Comparison of ENCODE assay signal across 8 cellular contexts in the genomic region with DNA sequence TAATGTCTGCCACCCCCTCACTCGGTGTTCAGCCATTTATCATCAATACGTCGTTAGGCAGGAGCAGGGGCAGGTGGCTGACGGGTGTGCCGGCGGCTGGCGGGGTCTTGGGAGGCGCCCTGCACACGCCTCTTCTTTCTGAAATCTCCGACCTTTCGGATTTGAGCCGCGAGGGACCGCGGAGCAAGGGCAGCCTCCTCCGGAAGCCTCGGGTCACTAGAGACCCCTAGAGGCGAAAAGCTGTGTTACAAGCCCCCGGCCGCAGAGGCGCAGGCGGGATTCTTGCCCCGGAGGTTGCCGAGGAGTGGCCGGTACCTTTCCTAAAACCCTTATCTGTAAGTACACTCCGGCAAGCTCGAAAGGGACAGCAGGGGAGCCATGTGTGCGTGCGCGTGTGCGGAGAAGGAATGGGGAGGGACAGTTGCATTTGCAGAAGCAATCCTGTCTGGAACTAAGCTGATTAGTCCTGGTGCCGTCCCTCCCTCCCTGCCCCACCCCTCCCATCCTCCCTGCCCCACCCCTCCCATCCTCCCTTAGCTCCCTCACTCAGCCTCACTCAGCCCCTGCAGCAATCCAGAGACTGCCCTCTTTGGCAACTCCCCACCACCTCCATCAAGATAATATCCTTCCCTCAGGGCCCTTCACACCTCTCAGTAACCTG. TPM values are rescaled to one million over a fixed set of nuclear protein-coding genes. Genes with fewer than 3 reads are reported as not detected.
DNase-seq lines count a peak whose midpoint lies in the region; ATAC-seq and TF ChIP-seq lines count a peak whose summit lies in the region.

No MANE protein-coding gene starts in this region.

- TF ChIP-seq CTCF in astrocyte of the cerebellum (IDR thresholded peaks at IDR 0.05; ENCODE audit: low read depth, low read length, missing control alignments) = peak; percentile 90
- TF ChIP-seq CTCF in smooth muscle cell (IDR thresholded peaks at IDR 0.05; ENCODE audit: borderline replicate concordance, insufficient read depth, poor library complexity, severe bottlenecking) = peak; percentile 79

- no peak overlapping the region for H3K9ac ChIP-seq in HUES64 (ENCODE audit: low read depth, low read length)
- H3K9ac ChIP-seq in iPS-18a (ENCODE audit: low read length) = no peak overlapping the region
- H3K9ac ChIP-seq in smooth muscle cell (ENCODE audit: low read depth) = no peak overlapping the region

- peak; percentile 88 for ATAC-seq in GM21717 (IDR thresholded peaks at IDR 0.05; ENCODE audit: unreplicated experiment)

- H3K27me3 ChIP-seq in HUES64 (ENCODE audit: insufficient read depth, low read length) (peaks cover 47% of the 10 kb centered on the region), iPS-18a (ENCODE audit: control insufficient read depth, insufficient read depth, low read length) (peaks cover 34% of the 10 kb centered on the region), smooth muscle cell (ENCODE audit: low read depth) (peaks cover 74% of the 10 kb centered on the region)

- DNase-seq in DMS 273 (lab: John Stamatoyannopoulos, UW; ENCODE audit: unreplicated experiment) (peak; percentile 87), DMS 273 treated with DMSO at 0.1 percent for 48 hours (lab: John Stamatoyannopoulos, UW) (no peak), OCI-M1 (lab: John Stamatoyannopoulos, UW) (peak; percentile 77), astrocyte of the cerebellum (ENCODE audit: low read depth) (peak; percentile 24), smooth muscle cell (lab: John Stamatoyannopoulos, UW; ENCODE audit: unreplicated experiment) (peak; percentile 18)

- H3K27ac ChIP-seq in HUES64 (ENCODE audit: low read depth, low read length) = no peak overlapping the region
- no peak overlapping the region for H3K27ac ChIP-seq in iPS-18a (ENCODE audit: low read length)
- H3K27ac ChIP-seq in smooth muscle cell (ENCODE audit: low read depth) = no peak overlapping the region

- no peaks in the 10 kb centered on the region for H3K79me2 ChIP-seq in smooth muscle cell (ENCODE audit: low read depth)

- no peaks in the 10 kb centered on the region for H3K36me3 ChIP-seq in HUES64 (ENCODE audit: insufficient read depth, low read length)
- H3K36me3 ChIP-seq in iPS-18a (ENCODE audit: control insufficient read depth, low read depth, low read length) = no peaks in the 10 kb centered on the region
- H3K36me3 ChIP-seq in smooth muscle cell (ENCODE audit: low read depth) = no peaks in the 10 kb centered on the region

- H3F3A ChIP-seq in smooth muscle cell (ENCODE audit: low read depth) = no peaks in the 10 kb centered on the region

- no peaks in the 10 kb centered on the region for H4K20me1 ChIP-seq in smooth muscle cell (ENCODE audit: low read depth)

- peak overlapping the region; percentile 86 for H3K4me2 ChIP-seq in smooth muscle cell

- H3K9me3 ChIP-seq in HUES64 (ENCODE audit: insufficient read depth, low read depth, low read length) (no peaks in the 10 kb centered on the region), iPS-18a (ENCODE audit: control insufficient read depth, low read depth, low read length) (no peaks in the 10 kb centered on the region), smooth muscle cell (replicated peaks; ENCODE audit: low read depth) (no peaks in the 10 kb centered on the region)

- WGBS in HUES64 = 1% methylated on average over 32 of the region's 32 CpGs
- WGBS in smooth muscle cell (ENCODE audit: low lambda C conversion rate) = under 1% methylated on average over 30 of the region's 32 CpGs

- H3K4me1 ChIP-seq in HUES64 (ENCODE audit: insufficient read depth, low read length) = peaks cover 9% of the 10 kb centered on the region
- H3K4me1 ChIP-seq in iPS-18a (ENCODE audit: control insufficient read depth, low read depth, low read length) = peaks cover 5% of the 10 kb centered on the region
- H3K4me1 ChIP-seq in smooth muscle cell (ENCODE audit: low read depth) = peaks cover 5% of the 10 kb centered on the region

- in situ Hi-C loops in astrocyte of the cerebellum (cut with HindIII; ENCODE audit: low sequenced_read_pairs) = no loop called here

- H2AFZ ChIP-seq in smooth muscle cell (ENCODE audit: low read depth) = peak overlapping the region; percentile 44

- H3K4me3 ChIP-seq in HUES64 (ENCODE audit: low read length) = peak overlapping the region; percentile 56
- H3K4me3 ChIP-seq in astrocyte of the cerebellum (ENCODE audit: low read depth, low read length) = peak overlapping the region; percentile 18
- H3K4me3 ChIP-seq in iPS-18a (ENCODE audit: low read length) = peak overlapping the region; percentile 51
- peak overlapping the region; percentile 36 for H3K4me3 ChIP-seq in smooth muscle cell

RNA-seq across cellular contexts. Expression of a gene that starts 11.0 kb away (rescaled TPM):
- 0.35 TPM for polyA plus RNA-seq in HUES64 (2013, experiment 1 of 2)
- polyA plus RNA-seq in HUES64 (2013, experiment 2 of 2) = not detected
- total RNA-seq in smooth muscle cell = 0.72 TPM in 1 of 2 replicates, not detected in the other
- polyA plus RNA-seq in smooth muscle cell = not detected in 2 replicates

RNA-seq across cellular contexts. Expression of a gene that starts 17.2 kb away (rescaled TPM):
- polyA plus RNA-seq in HUES64 (2013, experiment 1 of 2) = 2.2 TPM
- polyA plus RNA-seq in HUES64 (2013, experiment 2 of 2) = 2.0 TPM
- 0.04 TPM in 1 of 2 replicates, not detected in the other for total RNA-seq in smooth muscle cell
- not detected in 2 replicates for polyA plus RNA-seq in smooth muscle cell
